ENCODE assay signal across 17 cellular contexts in genomic region chr4:7276538-7276937, GRCh38.
A peak's percentile ranks its signal among the peaks of the same experiment; 100 is the strongest.
DNase-seq lines count a peak whose midpoint lies in the region; ATAC-seq and TF ChIP-seq lines count a peak whose summit lies in the region.
"Had no signal": no experiment of that assay in that cellular context is flagged by ENCODE, and none has a peak within 500 bp of the region (broad histone marks: within the 10 kb centered on the region; RNA-seq: fewer than 3 reads in every experiment).

No MANE protein-coding gene starts in this region.

- H3K4me2 ChIP-seq in neuronal stem cell (ENCODE audit: insufficient read depth, low read length, poor library complexity, severe bottlenecking) (no peak overlapping the region), trophoblast cell (ENCODE audit: low read length) (no peak overlapping the region)
- H3K4me2 ChIP-seq: BLaER1 had no signal

- H2BK120ac ChIP-seq in neuronal stem cell (ENCODE audit: low read depth, low read length) (no peak overlapping the region), trophoblast cell (ENCODE audit: insufficient read depth, low read length, poor library complexity) (no peak overlapping the region)

- H4K8ac ChIP-seq in neuronal stem cell (ENCODE audit: low read depth, low read length) (no peak overlapping the region), trophoblast cell (ENCODE audit: low read depth, low read length) (no peak overlapping the region)

- no peak overlapping the region for H4K91ac ChIP-seq in neuronal stem cell (ENCODE audit: low read depth, low read length, poor library complexity)
- H4K91ac ChIP-seq in trophoblast cell (ENCODE audit: low read depth, low read length): no peak overlapping the region

- H3K18ac ChIP-seq in neuronal stem cell (ENCODE audit: low read length) (peak overlapping the region; percentile 55), trophoblast cell (ENCODE audit: low read length) (no peak overlapping the region)

- H3K14ac ChIP-seq in neuronal stem cell (ENCODE audit: low read length) (no peak overlapping the region), trophoblast cell (ENCODE audit: low read length) (no peak overlapping the region)

- H3K27me3 ChIP-seq in heart right ventricle (no peaks in the 10 kb centered on the region), neuronal stem cell (ENCODE audit: control insufficient read depth in 3 of 3, insufficient read depth in 3 of 3, low read depth in 1 of 3, low read length in 3 of 3) (peaks cover 0 to 7% (median 0%) of the 10 kb centered on the region in 3 experiments), trophoblast cell (ENCODE audit: insufficient read depth, low read length) (no peaks in the 10 kb centered on the region)
- H3K27me3 ChIP-seq: BLaER1 had no signal

- H3K4me3 ChIP-seq in heart right ventricle (no peak overlapping the region), neuronal stem cell (ENCODE audit: low read length in 2 of 2) (no peak overlapping the region), trophoblast cell (ENCODE audit: low read depth, low read length) (no peak overlapping the region)
- H3K4me3 ChIP-seq: BLaER1, GM12878, K562 had no signal

- no peak overlapping the region for H4K12ac ChIP-seq in trophoblast cell (ENCODE audit: low read depth, low read length)

- H2BK12ac ChIP-seq in neuronal stem cell (ENCODE audit: low read length): no peak overlapping the region
- no peak overlapping the region for H2BK12ac ChIP-seq in trophoblast cell (ENCODE audit: low read length)

- peak overlapping the region; percentile 31 for H3K9ac ChIP-seq in neuronal stem cell (ENCODE audit: low read depth, low read length, poor library complexity)
- no peak overlapping the region for H3K9ac ChIP-seq in trophoblast cell (ENCODE audit: low read length)
- H3K9ac ChIP-seq: BLaER1 had no signal

- no peaks in the 10 kb centered on the region for H3K9me3 ChIP-seq in heart right ventricle
- no peaks in the 10 kb centered on the region for H3K9me3 ChIP-seq in neuronal stem cell (replicated peaks in 1 of 2; ENCODE audit: control insufficient read depth in 2 of 2, insufficient read depth in 1 of 2, low read depth in 1 of 2, low read length in 2 of 2)
- no peaks in the 10 kb centered on the region for H3K9me3 ChIP-seq in trophoblast cell (ENCODE audit: insufficient read depth, low read depth, low read length)
- H3K9me3 ChIP-seq: BLaER1 had no signal

- no peak for TF ChIP-seq CTCF in heart right ventricle (IDR thresholded peaks at IDR 0.05)

- H3K27ac ChIP-seq in heart right ventricle (peak overlapping the region in 5 of 10 donors; percentile 9 to 45 (median 19)), neuronal stem cell (replicated peaks; ENCODE audit: low read length) (no peak overlapping the region), trophoblast cell (ENCODE audit: low read depth, low read length) (no peak overlapping the region)
- H3K27ac ChIP-seq: 22Rv1, BLaER1 had no signal

- peak; percentile 45 for ATAC-seq in Right ventricle myocardium inferior
- peak in 7 of 8 donors; percentile 48 to 80 (median 61) for ATAC-seq in heart right ventricle
- ATAC-seq: CD8-positive, alpha-beta T cell; GM12878; K562 had no signal

- H2AFZ ChIP-seq in neuronal stem cell (ENCODE audit: low read length): no peak overlapping the region
- H2AFZ ChIP-seq in trophoblast cell (ENCODE audit: insufficient read depth, low read length, poor library complexity): no peak overlapping the region

- intact Hi-C loops in Right ventricle myocardium inferior (cut with DNase I) (no loop called here), cardiac septum (cut with DNase I) (no loop called here), heart right ventricle (cut with DNase I) (no loop called here)

- 52 to 61% methylated on average over 11 of the region's 11 CpGs for WGBS in heart right ventricle, 2 donors
- WGBS in neuronal stem cell (ENCODE audit: extremely low coverage in 2 of 2, insufficient read length in 2 of 2, insufficient replicate concordance in 1 of 2), 2 donors: no CpG with 5 or more reads among the region's 11 CpGs
- WGBS in trophoblast cell (ENCODE audit: extremely low coverage, insufficient coverage, insufficient read length): no CpG with 5 or more reads among the region's 11 CpGs

- H3K36me3 ChIP-seq in heart right ventricle (no peaks in the 10 kb centered on the region), neuronal stem cell (replicated peaks in 1 of 2; ENCODE audit: control insufficient read depth in 2 of 2, insufficient read depth in 2 of 2, low read length in 2 of 2) (no peaks in the 10 kb centered on the region), trophoblast cell (ENCODE audit: control insufficient read depth in 1 of 2, insufficient read depth in 2 of 2, low read length in 2 of 2) (no peaks in the 10 kb centered on the region)
- H3K36me3 ChIP-seq: BLaER1 had no signal

- H3K23ac ChIP-seq in neuronal stem cell (ENCODE audit: low read depth, low read length, poor library complexity): no peak overlapping the region
- H3K23ac ChIP-seq in trophoblast cell (ENCODE audit: low read length): no peak overlapping the region

- H2BK5ac ChIP-seq in neuronal stem cell (ENCODE audit: low read length): no peak overlapping the region
- H2BK5ac ChIP-seq in trophoblast cell (ENCODE audit: low read depth, low read length, poor library complexity): no peak overlapping the region

- H3K4ac ChIP-seq in neuronal stem cell (ENCODE audit: low read length) (no peak overlapping the region), trophoblast cell (ENCODE audit: low read depth, low read length) (no peak overlapping the region)

- H2BK15ac ChIP-seq in neuronal stem cell (ENCODE audit: low read length): no peak overlapping the region

- H3K79me1 ChIP-seq in neuronal stem cell (ENCODE audit: low read depth, low read length) (no peaks in the 10 kb centered on the region), trophoblast cell (ENCODE audit: low read length) (no peaks in the 10 kb centered on the region)

- H3K79me2 ChIP-seq in trophoblast cell (ENCODE audit: control insufficient read depth, insufficient read depth, low read length, poor library complexity): no peaks in the 10 kb centered on the region

- H2AK5ac ChIP-seq in neuronal stem cell (ENCODE audit: low read depth, low read length): peak overlapping the region; percentile 26
- no peak overlapping the region for H2AK5ac ChIP-seq in trophoblast cell (ENCODE audit: low read length)

- peaks cover 0 to 25% (median 8%) of the 10 kb centered on the region in 9 donors for H3K4me1 ChIP-seq in heart right ventricle
- H3K4me1 ChIP-seq in neuronal stem cell (ENCODE audit: control insufficient read depth in 2 of 2, insufficient read depth in 1 of 2, low read depth in 1 of 2, low read length in 2 of 2): peaks cover 0 to 17% of the 10 kb centered on the region in 2 donors
- peaks cover 3 to 10% of the 10 kb centered on the region in 2 experiments for H3K4me1 ChIP-seq in trophoblast cell (ENCODE audit: control insufficient read depth in 1 of 2, insufficient read depth in 2 of 2, low read length in 2 of 2)

- DNase-seq in Right ventricle myocardium inferior (ENCODE audit: missing footprints) (peak; percentile 34), cardiac septum (ENCODE audit: low spot score) (no peak), heart right ventricle (peak in 1 of 2 donors; percentile 28), neuronal stem cell (ENCODE audit: low spot score) (no peak), trophoblast cell (no peak), SIG-M5 treated with dmso at 0.1 percent for 504 hours (lab: John Stamatoyannopoulos, UW; ENCODE audit: unreplicated experiment) (no peak), A172 (ENCODE audit: low spot score) (no peak)
- DNase-seq in activated CD4-positive, alpha-beta T cell treated with anti-CD3 and anti-CD28 coated beads for 1 hour: no peak
- DNase-seq: CD8-positive, alpha-beta T cell; DMS79; NCI-H187 treated with DMSO at 0.1 percent for 48 hours; NCI-H69; SIG-M5 had no signal
